In genomic region chr11:1717745-1718144, GRCh38 we compare ENCODE assay signal across 24 cellular contexts. TPM values are rescaled to one million over a fixed set of nuclear protein-coding genes. Genes with fewer than 3 reads are reported as not detected.
"Had no signal": no experiment of that assay in that cellular context is flagged by ENCODE, and none has a peak within 500 bp of the region (broad histone marks: within the 10 kb centered on the region; RNA-seq: fewer than 3 reads in every experiment).

No MANE protein-coding gene starts in this region.

- H3K4me1 ChIP-seq: breast epithelium, esophagus muscularis mucosa, uterus had no signal

- H3K27me3 Mint-ChIP-seq: activated naive CD8-positive, alpha-beta T cell treated with anti-CD3 and anti-CD28 coated beads, Interleukin-2, amount 50 U/mL, for 24 hours; naive thymus-derived CD8-positive, alpha-beta T cell had no signal

- DNase-seq: activated B cell treated with CpG ODN at 0.5 μM for 24 hours; activated CD4-positive, alpha-beta memory T cell treated with anti-CD3 and anti-CD28 coated beads for 36 hours; activated CD4-positive, alpha-beta T cell treated with anti-CD3 and anti-CD28 coated beads for 4 hours; activated naive CD4-positive, alpha-beta T cell treated with anti-CD3 and anti-CD28 coated beads for 36 hours; activated naive CD8-positive, alpha-beta T cell treated with anti-CD3 and anti-CD28 coated beads, Interleukin-2, amount 50 U/mL, for 24 hours; activated T-cell treated with anti-CD3 and anti-CD28 coated beads for 4 hours; anterior cingulate cortex; cerebellar nuclear complex; cortex of kidney; kidney; mucosa of descending colon; naive thymus-derived CD8-positive, alpha-beta T cell; stimulated activated CD4-positive, alpha-beta T cell treated with anti-CD3 and anti-CD28 coated beads, Interleukin-4, amount 100 ng/mL, for 4 hours; T-helper 1 cell; T-helper 9 cell; uterus had no signal

- H3K4me3 Mint-ChIP-seq: activated B cell treated with CpG ODN at 0.5 μM for 24 hours; activated CD4-positive, alpha-beta memory T cell treated with anti-CD3 and anti-CD28 coated beads for 36 hours; activated naive CD4-positive, alpha-beta T cell treated with anti-CD3 and anti-CD28 coated beads for 36 hours; activated naive CD8-positive, alpha-beta T cell treated with anti-CD3 and anti-CD28 coated beads, Interleukin-2, amount 50 U/mL, for 24 hours; naive thymus-derived CD8-positive, alpha-beta T cell; stimulated activated memory B cell treated with anti-CD40 and anti-IgM and Interleukin-4, amounts not matched to agents 10 μg/mL and 1 μg/mL and 100 μg/mL, for 72 hours had no signal

- H3K27ac ChIP-seq: breast epithelium, esophagus muscularis mucosa, uterus had no signal

- H3K9me3 Mint-ChIP-seq: activated B cell treated with CpG ODN at 0.5 μM for 24 hours; activated CD4-positive, alpha-beta memory T cell treated with anti-CD3 and anti-CD28 coated beads for 36 hours; activated naive CD4-positive, alpha-beta T cell treated with anti-CD3 and anti-CD28 coated beads for 36 hours; activated naive CD8-positive, alpha-beta T cell treated with anti-CD3 and anti-CD28 coated beads, Interleukin-2, amount 50 U/mL, for 24 hours; naive thymus-derived CD8-positive, alpha-beta T cell; stimulated activated memory B cell treated with anti-CD40 and anti-IgM and Interleukin-4, amounts not matched to agents 10 μg/mL and 1 μg/mL and 100 μg/mL, for 72 hours had no signal

- H3K9me3 ChIP-seq: breast epithelium, esophagus muscularis mucosa, mucosa of descending colon, uterus had no signal

- H3K4me1 Mint-ChIP-seq: activated B cell treated with CpG ODN at 0.5 μM for 24 hours; stimulated activated memory B cell treated with anti-CD40 and anti-IgM and Interleukin-4, amounts not matched to agents 10 μg/mL and 1 μg/mL and 100 μg/mL, for 72 hours had no signal

- ATAC-seq: activated naive CD8-positive, alpha-beta T cell treated with anti-CD3 and anti-CD28 coated beads, Interleukin-2, amount 50 U/mL, for 24 hours; left lobe of liver; mucosa of descending colon; naive thymus-derived CD8-positive, alpha-beta T cell; sciatic nerve; stimulated activated memory B cell treated with anti-CD40 and anti-IgM and Interleukin-4, amounts not matched to agents 10 μg/mL and 1 μg/mL and 100 μg/mL, for 72 hours had no signal

- H3K4me3 ChIP-seq: breast epithelium, esophagus muscularis mucosa, mucosa of descending colon, uterus had no signal

- H3K36me3 ChIP-seq: breast epithelium, esophagus muscularis mucosa, uterus had no signal

- H3K27me3 ChIP-seq: breast epithelium, uterus had no signal

- H3K27ac Mint-ChIP-seq: activated B cell treated with CpG ODN at 0.5 μM for 24 hours; activated CD4-positive, alpha-beta memory T cell treated with anti-CD3 and anti-CD28 coated beads for 36 hours; activated naive CD4-positive, alpha-beta T cell treated with anti-CD3 and anti-CD28 coated beads for 36 hours; activated naive CD8-positive, alpha-beta T cell treated with anti-CD3 and anti-CD28 coated beads, Interleukin-2, amount 50 U/mL, for 24 hours; naive thymus-derived CD8-positive, alpha-beta T cell; stimulated activated memory B cell treated with anti-CD40 and anti-IgM and Interleukin-4, amounts not matched to agents 10 μg/mL and 1 μg/mL and 100 μg/mL, for 72 hours had no signal

- H3K36me3 Mint-ChIP-seq: activated CD4-positive, alpha-beta memory T cell treated with anti-CD3 and anti-CD28 coated beads for 36 hours; naive thymus-derived CD8-positive, alpha-beta T cell; stimulated activated memory B cell treated with anti-CD40 and anti-IgM and Interleukin-4, amounts not matched to agents 10 μg/mL and 1 μg/mL and 100 μg/mL, for 72 hours had no signal

RNA-seq across cellular contexts. Expression of gene KRTAP5-6, which starts 20.8 kb away (rescaled TPM):
- total RNA-seq: activated B cell treated with CpG ODN at 0.5 μM for 24 hours; activated CD4-positive, alpha-beta memory T cell treated with anti-CD3 and anti-CD28 coated beads for 36 hours; activated naive CD4-positive, alpha-beta T cell treated with anti-CD3 and anti-CD28 coated beads for 36 hours; breast epithelium; esophagus muscularis mucosa; fibroblast of villous mesenchyme; kidney; mucosa of descending colon; naive thymus-derived CD8-positive, alpha-beta T cell; osteocyte; pulmonary artery endothelial cell; sciatic nerve; uterus had no signal

RNA-seq across cellular contexts. Expression of gene IFITM10, which starts 32.6 kb away (rescaled TPM):
- total RNA-seq: activated B cell treated with CpG ODN at 0.5 μM for 24 hours had no signal
